Comparison of ENCODE assay signal across 9 cellular contexts in genomic region chr22:37218771-37219411, GRCh38. TPM values are rescaled to one million over a fixed set of nuclear protein-coding genes. Genes with fewer than 3 reads are reported as not detected.
DNase-seq lines count a peak whose midpoint lies in the region; ATAC-seq, FAIRE-seq and TF ChIP-seq lines count a peak whose summit lies in the region.
"Had no signal": no experiment of that assay in that cellular context is flagged by ENCODE, and none has a peak within 500 bp of the region (broad histone marks: within the 10 kb centered on the region; RNA-seq: fewer than 3 reads in every experiment).

No MANE protein-coding gene starts in this region.

- H3K27ac Mint-ChIP-seq in activated CD4-positive, alpha-beta T cell treated with anti-CD3 and anti-CD28 coated beads, Interleukin-2, amount 10 ng/mL, durations not matched to agents 24 days and 14 days: peak overlapping the region; percentile 95

- peaks cover 6% of the 10 kb centered on the region for H3K9me3 Mint-ChIP-seq in activated CD4-positive, alpha-beta T cell treated with anti-CD3 and anti-CD28 coated beads, Interleukin-2, amount 10 ng/mL, durations not matched to agents 24 days and 14 days

- H3K36me3 ChIP-seq in small intestine (ENCODE audit: control insufficient read depth in 2 of 2, insufficient read depth in 2 of 2, low read length in 2 of 2): no peaks in the 10 kb centered on the region
- H3K36me3 ChIP-seq in uterus: no peaks in the 10 kb centered on the region

- intact Hi-C loops in activated CD4-positive, alpha-beta T cell treated with anti-CD3 and anti-CD28 coated beads, Interleukin-2, amount 10 ng/mL, durations not matched to agents 24 days and 14 days (cut with micrococcal nuclease): no loop called here
- intact Hi-C loops in uterus (cut with DNase I; ENCODE audit: low total_unique reads): no loop called here

- H3K4me1 Mint-ChIP-seq in activated CD4-positive, alpha-beta T cell treated with anti-CD3 and anti-CD28 coated beads, Interleukin-2, amount 10 ng/mL, durations not matched to agents 24 days and 14 days: peaks cover 70% of the 10 kb centered on the region

- TF ChIP-seq CTCF in uterus (IDR thresholded peaks at IDR 0.05): no peak

- no peak for FAIRE-seq in small intestine (lab: Jason Lieb, UNC)

- no peaks in the 10 kb centered on the region for H3K27me3 Mint-ChIP-seq in activated CD4-positive, alpha-beta T cell treated with anti-CD3 and anti-CD28 coated beads, Interleukin-2, amount 10 ng/mL, durations not matched to agents 24 days and 14 days

- H3K27me3 ChIP-seq in small intestine (ENCODE audit: control insufficient read depth in 2 of 2, insufficient read depth in 2 of 2, low read length in 2 of 2): no peaks in the 10 kb centered on the region
- H3K27me3 ChIP-seq in uterus: no peaks in the 10 kb centered on the region

- peak; percentile 77 for ATAC-seq in GM18873 (IDR thresholded peaks at IDR 0.05; ENCODE audit: low FRiP score, unreplicated experiment)
- ATAC-seq in HG02981 (IDR thresholded peaks at IDR 0.05; ENCODE audit: unreplicated experiment): peak; percentile 75

- H3K27ac ChIP-seq in small intestine (ENCODE audit: low read depth in 1 of 2, low read length in 1 of 2): peak overlapping the region in 1 of 2 donors; percentile 87
- H3K27ac ChIP-seq in uterus: no peak overlapping the region

- 36 to 59% (median 46%) methylated on average over 7 of the region's 7 CpGs for WGBS in small intestine, 3 donors

- H3K4me3 ChIP-seq in small intestine (ENCODE audit: low read depth in 1 of 2, low read length in 2 of 2) (no peak overlapping the region), uterus (no peak overlapping the region)

- H3K36me3 Mint-ChIP-seq in activated CD4-positive, alpha-beta T cell treated with anti-CD3 and anti-CD28 coated beads, Interleukin-2, amount 10 ng/mL, durations not matched to agents 24 days and 14 days (ENCODE audit: low read depth): peaks cover 65% of the 10 kb centered on the region

- H3K9me3 ChIP-seq in small intestine (ENCODE audit: control insufficient read depth, low read depth): no peaks in the 10 kb centered on the region
- H3K9me3 ChIP-seq in uterus: no peaks in the 10 kb centered on the region

- DNase-seq in activated CD4-positive, alpha-beta T cell treated with anti-CD3 and anti-CD28 coated beads, Interleukin-2, amount 10 ng/mL, durations not matched to agents 24 days and 14 days: peak; percentile 92
- DNase-seq in small intestine (peak; percentile 43), uterus (no peak), ureter (ENCODE audit: low spot score) (no peak), SKM-1 treated with dmso at 0.1 percent for 144 hours (lab: John Stamatoyannopoulos, UW; ENCODE audit: unreplicated experiment) (no peak), DMS 273 (lab: John Stamatoyannopoulos, UW; ENCODE audit: unreplicated experiment) (no peak)

- H3K4me1 ChIP-seq in small intestine (ENCODE audit: control insufficient read depth in 2 of 2, insufficient read depth in 1 of 2, low read depth in 1 of 2, low read length in 1 of 2): no peaks in the 10 kb centered on the region
- no peaks in the 10 kb centered on the region for H3K4me1 ChIP-seq in uterus

- TF ChIP-seq POLR2A in uterus (IDR thresholded peaks at IDR 0.05): no peak

- peak overlapping the region; percentile 83 for H3K4me3 Mint-ChIP-seq in activated CD4-positive, alpha-beta T cell treated with anti-CD3 and anti-CD28 coated beads, Interleukin-2, amount 10 ng/mL, durations not matched to agents 24 days and 14 days

RNA-seq across cellular contexts. Expression of gene SSTR3, which starts 6.6 kb away (rescaled TPM):
- 3.5 and 4.0 TPM in 2 replicates for total RNA-seq in activated CD4-positive, alpha-beta T cell treated with anti-CD3 and anti-CD28 coated beads, Interleukin-2, amount 10 ng/mL, durations not matched to agents 24 days and 14 days
- polyA plus RNA-seq in small intestine: under 1 TPM in 1 of 3 donors, not detected in 2; 0.09 TPM
- total RNA-seq in uterus (1 to 10 TPM in 2 of 4 donors, under 1 TPM in 1, not detected in 1; under 0.01 to 5.8 (median 3.1) TPM), ureter (not detected)
- total RNA-seq: LHCN-M2 had no signal

RNA-seq across cellular contexts. Expression of gene RAC2, which starts 25.2 kb away (rescaled TPM):
- total RNA-seq in activated CD4-positive, alpha-beta T cell treated with anti-CD3 and anti-CD28 coated beads, Interleukin-2, amount 10 ng/mL, durations not matched to agents 24 days and 14 days: 519 and 540 TPM in 2 replicates
- polyA plus RNA-seq in small intestine: 10 to 100 TPM; 12.1 to 41.1 (median 29.3) TPM
- total RNA-seq in uterus (1 to 10 TPM; 2.4 to 6.7 (median 4.5) TPM), ureter (30.4 TPM)

RNA-seq across cellular contexts. Expression of gene C1QTNF6, which starts 30.8 kb away (rescaled TPM):
- 6.0 and 6.9 TPM in 2 replicates for total RNA-seq in activated CD4-positive, alpha-beta T cell treated with anti-CD3 and anti-CD28 coated beads, Interleukin-2, amount 10 ng/mL, durations not matched to agents 24 days and 14 days
- 1 to 10 TPM; 2.4 to 3.6 (median 2.6) TPM for polyA plus RNA-seq in small intestine
- total RNA-seq in uterus (10 to 100 TPM in 1 of 4 donors, 1 to 10 TPM in 2, under 1 TPM in 1; 0.29 to 16.0 (median 3.1) TPM), ureter (9.4 TPM)

Comparison
In these comparisons a context has a peak if more than half of its experiments do, and no peak if none do; other contexts are left out.
1. DNase-seq: peak in activated CD4-positive, alpha-beta T cell treated with anti-CD3 and anti-CD28 coated beads, Interleukin-2, amount 10 ng/mL, durations not matched to agents 24 days and 14 days (single experiment) and small intestine (single experiment); none in uterus (0 of 2), ureter (single experiment), SKM-1 treated with dmso at 0.1 percent for 144 hours (single experiment) and DMS 273 (single experiment).
2. RNA of gene RAC2, which starts 25.2 kb away (total RNA-seq): 519 to 540 TPM in activated CD4-positive, alpha-beta T cell treated with anti-CD3 and anti-CD28 coated beads, Interleukin-2, amount 10 ng/mL, durations not matched to agents 24 days and 14 days; 30.4 TPM in ureter (single experiment) and 2.4 to 6.7 TPM in uterus; every median in the first group is over 10 times any median in the second.